23 cellular contexts compared by ENCODE assay signal in the genomic region with DNA sequence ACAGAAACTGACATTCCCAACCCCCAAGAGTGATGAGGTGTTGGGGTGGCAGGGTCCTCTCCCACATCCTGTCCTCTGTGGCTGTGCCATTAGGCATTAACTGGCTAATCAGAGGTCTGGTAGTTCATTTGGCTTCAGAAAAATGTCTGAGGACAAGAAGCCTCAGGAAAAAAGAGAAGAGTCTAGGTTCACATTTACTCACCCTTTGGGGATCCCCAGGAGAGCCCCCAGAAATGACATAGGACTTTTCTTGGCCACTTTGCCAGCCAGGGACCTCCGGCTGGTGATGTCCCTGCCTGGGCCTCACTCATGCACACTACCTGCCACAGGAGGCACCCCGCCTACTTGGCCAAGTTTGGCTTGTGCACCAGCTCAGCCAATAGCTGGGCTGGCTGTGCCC.
"Had no signal": no experiment of that assay in that cellular context is flagged by ENCODE, and none has a peak within 500 bp of the region (broad histone marks: within the 10 kb centered on the region; RNA-seq: fewer than 3 reads in every experiment).

No MANE protein-coding gene starts in this region.

- H3K4me2 ChIP-seq: hepatocyte had no signal

- H3K4me3 ChIP-seq: adrenal gland, ascending aorta, hepatocyte, lower lobe of right lung, upper lobe of right lung had no signal

- H3K36me3 ChIP-seq: adrenal gland, ascending aorta, brain microvascular endothelial cell, lower lobe of right lung, upper lobe of right lung, WERI-Rb-1 had no signal

- H3K36me3 Mint-ChIP-seq: activated naive CD8-positive, alpha-beta T cell; immature natural killer cell had no signal

- H2AFZ ChIP-seq: hepatocyte had no signal

- H3K27me3 ChIP-seq: adrenal gland, ascending aorta, brain microvascular endothelial cell, foreskin keratinocyte, hepatocyte, upper lobe of right lung had no signal

- H3K4me3 Mint-ChIP-seq: activated naive CD8-positive, alpha-beta T cell; immature natural killer cell; naive B cell had no signal

- H3K9me3 ChIP-seq: adrenal gland, ascending aorta, lower lobe of right lung, upper lobe of right lung had no signal

- H3K27ac ChIP-seq: adrenal gland, ascending aorta, brain microvascular endothelial cell, foreskin keratinocyte, hepatocyte, lower lobe of right lung, upper lobe of right lung, WERI-Rb-1 had no signal

- H3K79me2 ChIP-seq: hepatocyte had no signal

- ATAC-seq: foreskin keratinocyte; lower lobe of right lung; sciatic nerve; stimulated activated naive CD8-positive, alpha-beta T cell treated with anti-CD3 and anti-CD28 coated beads, Interleukin-15, Interleukin-2, amounts not matched to agents 100 U/mL and 50 U/mL, for 24 hours; upper lobe of right lung had no signal

- H3K27ac Mint-ChIP-seq: activated naive CD8-positive, alpha-beta T cell; immature natural killer cell had no signal

- DNase-seq: activated CD4-positive, alpha-beta T cell treated with anti-CD3 and anti-CD28 coated beads for 1 hour; activated CD4-positive, alpha-beta T cell treated with anti-CD3 and anti-CD28 coated beads, Interleukin-2, amount 50 U/mL, for 1 hour; activated T-cell treated with anti-CD3 and anti-CD28 coated beads, Interleukin-2, amount 50 U/mL, for 1 hour; adrenal gland; brain microvascular endothelial cell; caudate nucleus; dermis blood vessel endothelial cell; effector CD8-positive, alpha-beta T cell; foreskin keratinocyte; immature natural killer cell; lower lobe of right lung; naive B cell; occipital lobe; small intestine; stimulated activated CD4-positive, alpha-beta T cell treated with anti-CD3 and anti-CD28 coated beads, Interleukin-2, amount 100 ng/mL, for 48 hours; stimulated activated CD8-positive, alpha-beta memory T cell treated with anti-CD3 and anti-CD28 coated beads, Interleukin-4, amount 100 ng/mL, for 48 hours; stimulated activated naive CD8-positive, alpha-beta T cell treated with anti-CD3 and anti-CD28 coated beads, Interleukin-15, Interleukin-2, amounts not matched to agents 100 U/mL and 50 U/mL, for 24 hours; upper lobe of right lung; WERI-Rb-1 had no signal

- H3K4me1 Mint-ChIP-seq: immature natural killer cell, naive B cell had no signal

- H3K4me1 ChIP-seq: adrenal gland, ascending aorta, foreskin keratinocyte, lower lobe of right lung, upper lobe of right lung had no signal
